8 cellular contexts compared by ENCODE assay signal in genomic region chr15:77633134-77633912, GRCh38. TPM values are rescaled to one million over a fixed set of nuclear protein-coding genes. Genes with fewer than 3 reads are reported as not detected.
A peak's percentile ranks its signal among the peaks of the same experiment; 100 is the strongest.
DNase-seq lines count a peak whose midpoint lies in the region; ATAC-seq and TF ChIP-seq lines count a peak whose summit lies in the region.

No MANE protein-coding gene starts in this region.

- POLR2A ChIA-PET in A673 (lab: Charles Lee; ENCODE audit: low non-redundant PET), result no interaction called here

- TF ChIP-seq CTCF in A673 (conservative IDR thresholded peaks at IDR 0.05; ENCODE audit: low read depth, low read length), result peak; percentile 100

- TF ChIP-seq POLR2A in erythroblast (IDR thresholded peaks at IDR 0.05; ENCODE audit: low read length), result no peak

- no peaks in the 10 kb centered on the region for H3K36me3 ChIP-seq in A673 (ENCODE audit: insufficient read depth, low read length, poor library complexity, severe bottlenecking)

- peak overlapping the region; percentile 82 for H3K27ac ChIP-seq in A673 (ENCODE audit: low read depth, low read length, poor library complexity, severe bottlenecking)

- BruUV-seq in A673 (replicated peaks; lab: Mats Ljungman, UMichigan), result no TSS peak

- peak overlapping the region; percentile 68 for H3K4me3 ChIP-seq in A673 (ENCODE audit: low read depth, low read length, poor library complexity, severe bottlenecking)

- CTCF ChIA-PET in A673 (lab: Charles Lee), result interaction anchor here (0.6 to 2.0 kb wide), 11 partner anchors 9 to 515 kb away, joined by 3 to 18 read pairs (median 3); no protein-coding TSS in a partner anchor

- intact Hi-C loops in A673 (cut with micrococcal nuclease; ENCODE audit: unreplicated experiment), result loop anchor here (1.0 to 5.0 kb wide), 3 partner anchors 105 to 516 kb away; no protein-coding TSS in a partner anchor

- ATAC-seq in GM18498 (IDR thresholded peaks at IDR 0.05; ENCODE audit: unreplicated experiment), result peak; percentile 78
- peak; percentile 71 for ATAC-seq in HG03439 (IDR thresholded peaks at IDR 0.05; ENCODE audit: unreplicated experiment)

- DNase-seq in A673 (ENCODE audit: low spot score) (peak; percentile 87), NOMO-1 treated with DMSO at 0.1 percent for 48 hours (lab: John Stamatoyannopoulos, UW; ENCODE audit: unreplicated experiment) (peak; percentile 52), activated T-cell treated with anti-CD3 and anti-CD28 coated beads for 24 hours (ENCODE audit: low read depth) (peak; percentile 43), erythroblast (lab: John Stamatoyannopoulos, UW) (peak; percentile 72 to 84), mucosa of gallbladder (ENCODE audit: low spot score) (peak; percentile 87)
- DNase-seq in stimulated activated CD8-positive, alpha-beta memory T cell treated with anti-CD3 and anti-CD28 coated beads, Interleukin-4, amount 100 ng/mL, for 24 hours (ENCODE audit: low read depth), result peak; percentile 57

- H3K4me1 ChIP-seq in A673 (ENCODE audit: insufficient read depth, low read length, poor library complexity, severe bottlenecking), result peaks cover 34% of the 10 kb centered on the region

- no peaks in the 10 kb centered on the region for H3K9me3 ChIP-seq in A673 (ENCODE audit: low read depth, low read length, poor library complexity, severe bottlenecking)

- H3K27me3 ChIP-seq in A673 (replicated peaks; ENCODE audit: insufficient read depth, low read depth, low read length, poor library complexity), result no peaks in the 10 kb centered on the region

RNA-seq across cellular contexts. Expression of gene LINGO1, which starts 0.6 kb away (rescaled TPM):
- total RNA-seq in A673 (2021) (93.7 and 111 TPM in 2 replicates), mucosa of gallbladder (2.3 TPM)

Comparison
In these comparisons a context has a peak if more than half of its experiments do, and no peak if none do; other contexts are left out.
1. Peak in every context shown above with its lines: DNase-seq, ATAC-seq, H3K4me3 ChIP-seq and H3K27ac ChIP-seq.
2. RNA of gene LINGO1, which starts 0.6 kb away (total RNA-seq): 93.7 to 111 TPM in A673; 2.3 TPM in mucosa of gallbladder (single experiment); every median in the first group is over 10 times any median in the second.